In genomic region chrX:10043386-10043785, GRCh38 we compare ENCODE assay signal across 19 cellular contexts.
"Had no signal": no experiment of that assay in that cellular context is flagged by ENCODE, and none has a peak within 500 bp of the region (broad histone marks: within the 10 kb centered on the region; RNA-seq: fewer than 3 reads in every experiment).

No MANE protein-coding gene starts in this region.

- H3K9me3 ChIP-seq: breast epithelium, SJSA1 had no signal

- H3K36me3 ChIP-seq: breast epithelium, SJSA1 had no signal

- H3K4me3 ChIP-seq: breast epithelium, SJSA1 had no signal

- H3K27ac ChIP-seq: breast epithelium, SJSA1 had no signal

- ATAC-seq: activated CD4-positive, CD25-positive, alpha-beta regulatory T cell treated with anti-CD3 and anti-CD28 coated beads, Interleukin-2, amount 50 U/mL, for 24 hours; activated CD8-positive, alpha-beta T cell treated with anti-CD3 and anti-CD28 coated beads, Interleukin-2, amount 10 ng/mL, durations not matched to agents 7 days and 5 days; SK-N-SH treated with all-trans-retinoic acid at 6 μM for 48 hours had no signal

- H3K27me3 ChIP-seq: SJSA1 had no signal

- H3K4me1 ChIP-seq: breast epithelium had no signal

- DNase-seq: activated CD4-positive, alpha-beta T cell treated with anti-CD3 and anti-CD28 coated beads for 4 hours; activated CD8-positive, alpha-beta memory T cell treated with anti-CD3 and anti-CD28 coated beads, Interleukin-2, amount 50 U/mL, for 48 hours; activated CD8-positive, alpha-beta T cell treated with anti-CD3 and anti-CD28 coated beads, Interleukin-2, amount 10 ng/mL, durations not matched to agents 7 days and 5 days; activated T-cell treated with anti-CD3 and anti-CD28 coated beads, Interleukin-2, amount 50 U/mL, for 1 hour; caudate nucleus; NCI-H1092; NCI-H1417; NCI-H1930; NCI-H2107; NCI-H510A treated with DMSO at 0.1 percent for 48 hours; NCI-H69; NK-92 treated with Interleukin-12 subunit alpha and Interleukin-12 subunit beta, amount 100 ng/mL, for 24 hours; OCI-M1; SHP77; SW 1271 had no signal
